Comparison of ENCODE assay signal across 17 cellular contexts in the genomic region with DNA sequence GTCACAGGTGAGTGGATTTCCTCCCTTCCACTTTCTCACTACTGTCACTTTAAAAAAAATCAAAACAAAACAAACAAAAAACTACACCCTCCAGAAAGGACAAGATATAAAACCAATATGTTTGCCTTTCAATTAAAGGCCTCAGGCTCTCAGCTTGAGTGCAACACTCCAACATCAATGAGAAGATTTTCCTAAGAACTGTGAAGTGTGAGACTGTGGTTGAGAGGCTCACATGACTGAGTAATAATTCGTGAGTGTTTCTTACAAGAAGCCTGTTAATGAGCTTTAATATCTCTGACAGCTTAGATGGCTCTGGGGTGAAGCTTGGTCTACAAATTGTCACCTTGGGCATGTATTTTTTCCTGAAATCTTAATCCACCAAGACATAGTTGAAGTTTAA.
"Had no signal": no experiment of that assay in that cellular context is flagged by ENCODE, and none has a peak within 500 bp of the region (broad histone marks: within the 10 kb centered on the region; RNA-seq: fewer than 3 reads in every experiment).

No MANE protein-coding gene starts in this region.

- ATAC-seq: activated naive CD4-positive, alpha-beta T cell treated with anti-CD3 and anti-CD28 coated beads, Interleukin-2, amount 50 U/mL, for 72 hours; activated T-helper 17 cell treated with anti-CD3 and anti-CD28 coated beads, Interleukin-2, amount 50 U/mL, for 72 hours; natural killer cell treated with Interleukin-12 subunit alpha and Interleukin-12 subunit beta and Interleukin-15 and Interleukin-18, amount 100 ng/mL, for 72 hours; right cardiac atrium; stimulated activated naive CD8-positive, alpha-beta T cell treated with anti-CD3 and anti-CD28 coated beads, Interleukin-15, Interleukin-2, amounts not matched to agents 100 U/mL and 50 U/mL, for 24 hours had no signal

- H3K36me3 ChIP-seq: pancreas had no signal

- H3K9me3 ChIP-seq: pancreas, psoas muscle had no signal

- DNase-seq: activated CD8-positive, alpha-beta memory T cell treated with anti-CD3 and anti-CD28 coated beads for 24 hours; activated CD8-positive, alpha-beta memory T cell treated with anti-CD3 and anti-CD28 coated beads, Interleukin-2, amount 50 U/mL, for 4 hours; activated T-cell treated with anti-CD3 and anti-CD28 coated beads, Interleukin-2, amount 50 U/mL, for 24 hours; aorta; mammary epithelial cell; midbrain; pancreas; psoas muscle; right cardiac atrium; stimulated activated CD4-positive, alpha-beta T cell treated with anti-CD3 and anti-CD28 coated beads, Interleukin-12 subunit alpha, Interleukin-12 subunit beta, amount 100 ng/mL, for 4 hours; stimulated activated CD4-positive, alpha-beta T cell treated with anti-CD3 and anti-CD28 coated beads, Interleukin-4, amount 100 ng/mL, for 4 hours; stimulated activated naive CD8-positive, alpha-beta T cell treated with anti-CD3 and anti-CD28 coated beads, Interleukin-15, Interleukin-2, amounts not matched to agents 100 U/mL and 50 U/mL, for 24 hours; T-helper 9 cell had no signal

- H3K27me3 ChIP-seq: pancreas had no signal

- H3K27ac ChIP-seq: epithelial cell of prostate, pancreas, psoas muscle had no signal

- H3K4me1 ChIP-seq: pancreas, psoas muscle had no signal

- H3K4me3 ChIP-seq: pancreas, psoas muscle had no signal
